Comparison of ENCODE assay signal across 8 cellular contexts in the genomic region with DNA sequence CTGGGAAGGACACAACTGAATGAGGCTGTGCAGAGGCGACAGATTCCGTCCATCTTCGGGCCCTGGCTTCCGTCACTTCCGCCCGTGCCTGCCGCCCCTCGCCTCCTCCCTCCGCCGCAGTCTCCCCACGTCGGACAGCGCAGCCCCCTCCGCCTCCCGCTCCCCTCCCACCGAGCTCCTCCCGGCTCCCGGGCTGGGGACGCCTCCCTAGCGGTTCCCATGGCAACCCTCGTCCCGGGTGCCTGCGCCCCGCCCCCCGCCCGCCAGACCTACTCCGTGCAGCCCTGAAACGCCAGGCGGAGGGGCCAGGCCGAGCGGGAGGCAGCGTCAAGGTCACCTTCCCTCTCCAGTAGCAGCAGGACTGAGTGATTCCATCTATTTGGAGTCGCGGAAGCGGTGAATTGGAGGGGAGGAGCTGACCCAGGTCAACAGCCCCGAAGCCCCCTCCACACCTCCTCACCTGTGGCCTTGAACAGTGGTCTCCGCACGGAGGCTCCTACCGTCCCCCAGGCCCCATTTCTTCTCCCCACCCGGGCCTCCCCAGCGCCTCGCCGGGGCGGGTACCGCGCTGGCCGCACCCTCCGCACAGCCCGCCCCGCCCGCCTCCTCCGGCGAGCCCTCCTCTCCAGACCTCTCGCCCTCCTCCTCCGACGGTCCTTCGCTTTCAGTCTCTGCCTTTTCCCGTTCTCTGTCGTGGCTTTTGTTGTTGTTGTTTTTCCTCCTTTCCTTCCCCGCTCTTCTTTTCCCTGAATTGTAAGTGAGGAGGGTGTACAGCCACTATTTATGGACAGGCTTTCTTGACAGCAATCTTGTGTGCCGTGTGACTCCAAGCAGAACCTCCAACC. TPM values are rescaled to one million over a fixed set of nuclear protein-coding genes. Genes with fewer than 3 reads are reported as not detected.
DNase-seq lines count a peak whose midpoint lies in the region; ATAC-seq and TF ChIP-seq lines count a peak whose summit lies in the region.

No MANE protein-coding gene starts in this region.

- no peak for TF ChIP-seq POLR2A in lower leg skin (IDR thresholded peaks at IDR 0.05)

- H3K27ac ChIP-seq in ectodermal cell (ENCODE audit: insufficient read depth, low read depth, low read length, poor library complexity, severe bottlenecking), result peak overlapping the region; percentile 59

- CTCF ChIA-PET in activated CD4-positive, alpha-beta memory T cell treated with anti-CD3 and anti-CD28 coated beads for 36 hours (lab: Charles Lee), result interaction anchor here (0.7 to 4.2 kb wide), 3 partner anchors 17 to 49 kb away, joined by 3 to 37 read pairs (median 4); a partner anchor contains a TSS

- no peaks in the 10 kb centered on the region for H3K9me3 ChIP-seq in ectodermal cell (ENCODE audit: control insufficient read depth, low read length)

- peak overlapping the region; percentile 14 for H3K27ac Mint-ChIP-seq in activated CD4-positive, alpha-beta memory T cell treated with anti-CD3 and anti-CD28 coated beads for 36 hours

- H3K4me1 ChIP-seq in ectodermal cell (ENCODE audit: control insufficient read depth, insufficient read depth, low read length), result peaks cover 9% of the 10 kb centered on the region

- TF ChIP-seq CTCF in lower leg skin (IDR thresholded peaks at IDR 0.05), result peak in 1 of 3 donors; percentile 76

- peak overlapping the region; percentile 78 for H3K4me3 ChIP-seq in ectodermal cell (ENCODE audit: insufficient read depth, low read depth, low read length)
- peak overlapping the region; percentile 61 for H3K4me3 ChIP-seq in lower leg skin (ENCODE audit: low read depth, poor library complexity, severe bottlenecking)

- peaks cover 2% of the 10 kb centered on the region for H3K36me3 Mint-ChIP-seq in activated CD4-positive, alpha-beta memory T cell treated with anti-CD3 and anti-CD28 coated beads for 36 hours

- H3K9me3 Mint-ChIP-seq in activated CD4-positive, alpha-beta memory T cell treated with anti-CD3 and anti-CD28 coated beads for 36 hours, result no peaks in the 10 kb centered on the region

- POLR2A ChIA-PET in activated CD4-positive, alpha-beta memory T cell treated with anti-CD3 and anti-CD28 coated beads for 36 hours (lab: Charles Lee), result interaction anchor here (0.5 to 0.8 kb wide), 2 partner anchors 60 to 194 kb away, joined by 3 read pairs; a partner anchor contains a TSS

- 0% methylated on average over 57 to 61 of the region's 61 CpGs for WGBS in ectodermal cell, 2 experiments
- WGBS in lower leg skin, 2 donors, result 0% methylated on average over 36 to 50 of the region's 61 CpGs

- no peaks in the 10 kb centered on the region for H3K27me3 Mint-ChIP-seq in activated CD4-positive, alpha-beta memory T cell treated with anti-CD3 and anti-CD28 coated beads for 36 hours

- ATAC-seq in GM19455 (IDR thresholded peaks at IDR 0.05; ENCODE audit: unreplicated experiment) (peak; percentile 73), HG03565 (IDR thresholded peaks at IDR 0.05; ENCODE audit: unreplicated experiment) (peak; percentile 69)

- H3K4me1 Mint-ChIP-seq in activated CD4-positive, alpha-beta memory T cell treated with anti-CD3 and anti-CD28 coated beads for 36 hours (ENCODE audit: low read depth), result peaks cover 12% of the 10 kb centered on the region

- intact Hi-C loops in activated CD4-positive, alpha-beta memory T cell treated with anti-CD3 and anti-CD28 coated beads for 36 hours (cut with micrococcal nuclease), result no loop called here
- intact Hi-C loops in lower leg skin (cut with DNase I; ENCODE audit: low total_unique reads), result no loop called here

- H3K36me3 ChIP-seq in ectodermal cell (ENCODE audit: control insufficient read depth, insufficient read depth, low read length), result no peaks in the 10 kb centered on the region

- peaks cover 3% of the 10 kb centered on the region for H3K27me3 ChIP-seq in ectodermal cell (ENCODE audit: control insufficient read depth, insufficient read depth, low read length, poor library complexity, severe bottlenecking)

- peak; percentile 99 for DNase-seq in COLO829 (ENCODE audit: low spot score)
- peak; percentile 99 for DNase-seq in NCI-H69 (lab: John Stamatoyannopoulos, UW)
- DNase-seq in activated CD4-positive, alpha-beta memory T cell treated with anti-CD3 and anti-CD28 coated beads for 36 hours, result peak; percentile 76
- DNase-seq in lower leg skin (ENCODE audit: low spot score in 2 of 2), result peak; percentile 81 to 97
- DNase-seq in stimulated activated CD8-positive, alpha-beta memory T cell treated with anti-CD3 and anti-CD28 coated beads, Interleukin-12 subunit alpha, Interleukin-12 subunit beta, amount 100 ng/mL, for 4 hours (ENCODE audit: low read depth), result peak; percentile 45

- peak overlapping the region; percentile 87 for H3K4me3 Mint-ChIP-seq in activated CD4-positive, alpha-beta memory T cell treated with anti-CD3 and anti-CD28 coated beads for 36 hours

RNA-seq across cellular contexts. Expression of a gene that starts 1.0 kb away (rescaled TPM):
- total RNA-seq in activated CD4-positive, alpha-beta memory T cell treated with anti-CD3 and anti-CD28 coated beads for 36 hours, result 1 to 10 TPM; 9.5 to 9.7 TPM
- polyA plus RNA-seq in ectodermal cell (2013, experiment 1 of 4), result 37.0 TPM
- 44.2 TPM for polyA plus RNA-seq in ectodermal cell (2013, experiment 2 of 4)
- 32.4 TPM for polyA plus RNA-seq in ectodermal cell (2013, experiment 3 of 4)
- polyA plus RNA-seq in ectodermal cell (2013, experiment 4 of 4), result 33.0 TPM
- total RNA-seq in lower leg skin, result 10 to 100 TPM in 2 of 4 donors, 1 to 10 TPM in 2; 4.4 to 16.6 (median 9.9) TPM

RNA-seq across cellular contexts. Expression of a gene that starts 22.5 kb away (rescaled TPM):
- 1 to 10 TPM; 4.4 to 4.7 TPM for total RNA-seq in activated CD4-positive, alpha-beta memory T cell treated with anti-CD3 and anti-CD28 coated beads for 36 hours
- 79.2 TPM for polyA plus RNA-seq in ectodermal cell (2013, experiment 1 of 4)
- 77.5 TPM for polyA plus RNA-seq in ectodermal cell (2013, experiment 2 of 4)
- 64.5 TPM for polyA plus RNA-seq in ectodermal cell (2013, experiment 3 of 4)
- polyA plus RNA-seq in ectodermal cell (2013, experiment 4 of 4), result 74.6 TPM
- total RNA-seq in lower leg skin, result 1 to 10 TPM; 4.7 to 9.9 (median 5.4) TPM

RNA-seq across cellular contexts. Expression of a gene that starts 32.7 kb away (rescaled TPM):
- 10 to 100 TPM; 42.6 to 43.5 TPM for total RNA-seq in activated CD4-positive, alpha-beta memory T cell treated with anti-CD3 and anti-CD28 coated beads for 36 hours
- polyA plus RNA-seq in ectodermal cell (2013, experiment 1 of 4), result 2.6 TPM
- polyA plus RNA-seq in ectodermal cell (2013, experiment 2 of 4), result 4.1 TPM
- 2.5 TPM for polyA plus RNA-seq in ectodermal cell (2013, experiment 3 of 4)
- polyA plus RNA-seq in ectodermal cell (2013, experiment 4 of 4), result 3.3 TPM
- 10 to 100 TPM; 20.6 to 35.2 (median 27.5) TPM for total RNA-seq in lower leg skin

RNA-seq across cellular contexts. Expression of a gene that starts 50.5 kb away (rescaled TPM):
- 10 to 100 TPM; 15.2 to 15.9 TPM for total RNA-seq in activated CD4-positive, alpha-beta memory T cell treated with anti-CD3 and anti-CD28 coated beads for 36 hours
- 54.6 TPM for polyA plus RNA-seq in ectodermal cell (2013, experiment 1 of 4)
- 50.3 TPM for polyA plus RNA-seq in ectodermal cell (2013, experiment 2 of 4)
- 42.8 TPM for polyA plus RNA-seq in ectodermal cell (2013, experiment 3 of 4)
- 44.4 TPM for polyA plus RNA-seq in ectodermal cell (2013, experiment 4 of 4)
- total RNA-seq in lower leg skin, result 10 to 100 TPM in 1 of 4 donors, 1 to 10 TPM in 3; 7.3 to 10.8 (median 9.2) TPM

RNA-seq across cellular contexts. Expression of a gene that starts 57.3 kb away (rescaled TPM):
- total RNA-seq in activated CD4-positive, alpha-beta memory T cell treated with anti-CD3 and anti-CD28 coated beads for 36 hours, result 1 to 10 TPM; 5.4 to 6.4 TPM
- polyA plus RNA-seq in ectodermal cell (2013, experiment 1 of 4), result 38.8 TPM
- 35.9 TPM for polyA plus RNA-seq in ectodermal cell (2013, experiment 2 of 4)
- polyA plus RNA-seq in ectodermal cell (2013, experiment 3 of 4), result 36.1 TPM
- polyA plus RNA-seq in ectodermal cell (2013, experiment 4 of 4), result 38.7 TPM
- under 1 TPM in 3 of 4 donors, not detected in 1; 0.36 to 0.59 (median 0.52) TPM for total RNA-seq in lower leg skin

Comparison
In these comparisons a context has a peak if more than half of its experiments do, and no peak if none do; other contexts are left out.
1. Peak in every context shown above with its lines: DNase-seq, ATAC-seq, H3K4me3 ChIP-seq and H3K27ac ChIP-seq.
2. DNase-seq: peak in every context shown above with its lines; median percentile 99 in COLO829; 99 in NCI-H69; 89 in lower leg skin; 76 in activated CD4-positive, alpha-beta memory T cell treated with anti-CD3 and anti-CD28 coated beads for 36 hours; 45 in stimulated activated CD8-positive, alpha-beta memory T cell treated with anti-CD3 and anti-CD28 coated beads, Interleukin-12 subunit alpha, Interleukin-12 subunit beta, amount 100 ng/mL, for 4 hours.